8 cellular contexts compared by ENCODE assay signal in genomic region chr14:67532998-67533753, GRCh38. TPM values are rescaled to one million over a fixed set of nuclear protein-coding genes. Genes with fewer than 3 reads are reported as not detected.
DNase-seq lines count a peak whose midpoint lies in the region; TF ChIP-seq lines count a peak whose summit lies in the region.

TSS of gene PLEKHH1 (plus strand) at chr14:67533290. CDS start at chr14:67541868, 8,578 bp downstream.

- H3K27me3 Mint-ChIP-seq in CD8-positive, alpha-beta memory T cell: peaks cover 23 to 25% of the 10 kb centered on the region in 2 donors
- H3K27me3 Mint-ChIP-seq in chondrocyte (ENCODE audit: low read depth): peaks cover 4% of the 10 kb centered on the region

- H3K9me3 Mint-ChIP-seq in CD8-positive, alpha-beta memory T cell: no peaks in the 10 kb centered on the region
- H3K9me3 Mint-ChIP-seq in chondrocyte (ENCODE audit: low read depth): no peaks in the 10 kb centered on the region

- TF ChIP-seq CTCF in chondrocyte (IDR thresholded peaks at IDR 0.05): peak; percentile 25

- peak within 1 kb of the TSS; percentile 58 to 86 (median 74) for H3K4me3 Mint-ChIP-seq in CD8-positive, alpha-beta memory T cell
- H3K4me3 Mint-ChIP-seq in chondrocyte (ENCODE audit: unreplicated experiment): peak within 1 kb of the TSS; percentile 68

- H3K27me3 ChIP-seq in CD8-positive, alpha-beta memory T cell (ENCODE audit: insufficient read depth, low read length, poor library complexity, severe bottlenecking): no peaks in the 10 kb centered on the region
- peaks cover 8% of the 10 kb centered on the region; the same call in 1 of the 2 replicates for H3K27me3 ChIP-seq in H7 (ENCODE audit: control insufficient read depth, insufficient read depth, low read length)

- H3K36me3 Mint-ChIP-seq in CD8-positive, alpha-beta memory T cell: no peaks in the 10 kb centered on the region
- H3K36me3 Mint-ChIP-seq in chondrocyte (ENCODE audit: low read depth): no peaks in the 10 kb centered on the region

- H3K27ac ChIP-seq in CD8-positive, alpha-beta memory T cell (ENCODE audit: low read depth, low read length): no peak within 1 kb of the TSS

- H3K4me1 ChIP-seq in CD8-positive, alpha-beta memory T cell (ENCODE audit: insufficient read depth, low read length): no peaks in the 10 kb centered on the region

- peak within 1 kb of the TSS; percentile 31 for H3K4me3 ChIP-seq in CD8-positive, alpha-beta memory T cell (ENCODE audit: low read length)
- H3K4me3 ChIP-seq in H7 (ENCODE audit: insufficient read depth, low read depth, low read length): peak within 1 kb of the TSS; percentile 77

- CTCF ChIA-PET in CD8-positive, alpha-beta memory T cell (lab: Charles Lee): interaction anchor here (0.7 to 1.6 kb wide), 7 partner anchors 13 to 106 kb away, joined by 3 to 8 read pairs (median 4); no protein-coding TSS in a partner anchor

- DNase-seq in CD8-positive, alpha-beta memory T cell: peak in 4 of 5 donors; percentile 14 to 58 (median 33)
- DNase-seq in H7 (peak; percentile 92), NCI-H2029 treated with DMSO at 0.1 percent for 48 hours (lab: John Stamatoyannopoulos, UW) (peak; percentile 10), chondrocyte (ENCODE audit: low spot score) (no peak), kidney glomerular epithelial cell (lab: John Stamatoyannopoulos, UW) (peak; percentile 77), DMS114 treated with DMSO at 0.1 percent for 48 hours (lab: John Stamatoyannopoulos, UW; ENCODE audit: unreplicated experiment) (no peak)
- peak; percentile 59 for DNase-seq in activated CD4-positive, CD25-positive, alpha-beta regulatory T cell treated with anti-CD3 and anti-CD28 coated beads, Interleukin-2, amount 50 U/mL, for 72 hours
- DNase-seq in stimulated activated CD4-positive, alpha-beta T cell treated with anti-CD3 and anti-CD28 coated beads, Interleukin-15, amount 100 ng/mL, for 24 hours: peak; percentile 82

- peak within 1 kb of the TSS in 1 of 8 donors; percentile 12 for H3K27ac Mint-ChIP-seq in CD8-positive, alpha-beta memory T cell
- peak within 1 kb of the TSS; percentile 25 for H3K27ac Mint-ChIP-seq in chondrocyte (ENCODE audit: unreplicated experiment)

- H3K9me3 ChIP-seq in CD8-positive, alpha-beta memory T cell (ENCODE audit: low read length): no peaks in the 10 kb centered on the region

- H3K36me3 ChIP-seq in CD8-positive, alpha-beta memory T cell (ENCODE audit: insufficient read depth, low read length): no peaks in the 10 kb centered on the region
- H3K36me3 ChIP-seq in H7 (replicated peaks; ENCODE audit: control insufficient read depth, insufficient read depth, low read length): no peaks in the 10 kb centered on the region

- peaks cover 0 to 10% (median 0%) of the 10 kb centered on the region in 3 donors for H3K4me1 Mint-ChIP-seq in CD8-positive, alpha-beta memory T cell
- H3K4me1 Mint-ChIP-seq in chondrocyte (ENCODE audit: low read depth): peaks cover 9% of the 10 kb centered on the region

- POLR2A ChIA-PET in CD8-positive, alpha-beta memory T cell (lab: Charles Lee): interaction anchor here (0.5 to 0.6 kb wide), 3 partner anchors 28 to 88 kb away, joined by 3 to 4 read pairs (median 3); no protein-coding TSS in a partner anchor

RNA-seq across cellular contexts. Expression of gene PLEKHH1, which starts in this region (rescaled TPM):
- under 1 TPM; 0.77 to 0.86 TPM for total RNA-seq in CD8-positive, alpha-beta memory T cell
- not detected for polyA plus RNA-seq in CD8-positive, alpha-beta memory T cell
- 16.5 and 22.2 TPM in 2 replicates for total RNA-seq in H7 (2014; rRNA removed; shearing (Covaris generic))
- total RNA-seq in chondrocyte: 0.65 to 2.8 TPM (median 1.1 TPM) in 3 replicates

Comparison
In these comparisons a context has a peak if more than half of its experiments do, and no peak if none do; other contexts are left out.
1. Peak in DNase-seq and H3K4me3 ChIP-seq in CD8-positive, alpha-beta memory T cell; RNA of the gene not detected or under 1 TPM.
2. DNase-seq: peak in H7 (single experiment), NCI-H2029 treated with DMSO at 0.1 percent for 48 hours (single experiment), activated CD4-positive, CD25-positive, alpha-beta regulatory T cell treated with anti-CD3 and anti-CD28 coated beads, Interleukin-2, amount 50 U/mL, for 72 hours (single experiment), kidney glomerular epithelial cell (single experiment) and stimulated activated CD4-positive, alpha-beta T cell treated with anti-CD3 and anti-CD28 coated beads, Interleukin-15, amount 100 ng/mL, for 24 hours (single experiment); none in chondrocyte (single experiment) and DMS114 treated with DMSO at 0.1 percent for 48 hours (single experiment).